Comparison of ENCODE assay signal across 11 cellular contexts in genomic region chr10:26739087-26739631, GRCh38. TPM values are rescaled to one million over a fixed set of nuclear protein-coding genes. Genes with fewer than 3 reads are reported as not detected.
DNase-seq lines count a peak whose midpoint lies in the region; ATAC-seq, FAIRE-seq and TF ChIP-seq lines count a peak whose summit lies in the region.
"Had no signal": no experiment of that assay in that cellular context is flagged by ENCODE, and none has a peak within 500 bp of the region (broad histone marks: within the 10 kb centered on the region; RNA-seq: fewer than 3 reads in every experiment).

No MANE protein-coding gene starts in this region.

- peak overlapping the region; percentile 88 for H3K27ac Mint-ChIP-seq in CD4-positive, alpha-beta T cell
- H3K27ac Mint-ChIP-seq in activated CD8-positive, alpha-beta T cell treated with anti-CD3 and anti-CD28 coated beads, Interleukin-2, amount 10 ng/mL, durations not matched to agents 7 days and 5 days = peak overlapping the region; percentile 35

- H3K4me1 ChIP-seq in small intestine (ENCODE audit: control insufficient read depth in 2 of 2, insufficient read depth in 1 of 2, low read depth in 1 of 2, low read length in 1 of 2) = no peaks in the 10 kb centered on the region

- H3K4me3 Mint-ChIP-seq in CD4-positive, alpha-beta T cell = no peak overlapping the region
- no peak overlapping the region for H3K4me3 Mint-ChIP-seq in activated CD8-positive, alpha-beta T cell treated with anti-CD3 and anti-CD28 coated beads, Interleukin-2, amount 10 ng/mL, durations not matched to agents 7 days and 5 days

- CTCF ChIA-PET in CD4-positive, alpha-beta T cell (lab: Charles Lee) = no interaction called here
- CTCF ChIA-PET in activated CD8-positive, alpha-beta T cell treated with anti-CD3 and anti-CD28 coated beads, Interleukin-2, amount 10 ng/mL, durations not matched to agents 7 days and 5 days (lab: Charles Lee) = interaction anchor here (1.2 to 4.5 kb wide), 3 partner anchors 13 to 15 kb away, joined by 3 to 26 read pairs (median 4); no protein-coding TSS in a partner anchor

- TF ChIP-seq CTCF in CD4-positive, alpha-beta T cell (IDR thresholded peaks at IDR 0.05) = no peak

- DNase-seq in CD4-positive, alpha-beta T cell = no peak
- DNase-seq in activated CD8-positive, alpha-beta T cell treated with anti-CD3 and anti-CD28 coated beads, Interleukin-2, amount 10 ng/mL, durations not matched to agents 7 days and 5 days = no peak
- DNase-seq in MG63 = no peak
- no peak for DNase-seq in GM03348 (ENCODE audit: low spot score)
- DNase-seq in NCI-H446 treated with DMSO at 0.1 percent for 48 hours (lab: John Stamatoyannopoulos, UW) = no peak
- DNase-seq in small intestine = no peak
- DNase-seq: glutamatergic neuron, Peyer's patch had no signal

- H3K36me3 ChIP-seq in MG63 (peaks cover 81% of the 10 kb centered on the region), small intestine (ENCODE audit: control insufficient read depth in 2 of 2, insufficient read depth in 2 of 2, low read length in 2 of 2) (peaks cover 8 to 27% of the 10 kb centered on the region in 2 donors)

- peaks cover 79% of the 10 kb centered on the region for H3K36me3 Mint-ChIP-seq in CD4-positive, alpha-beta T cell (ENCODE audit: low read depth)
- H3K36me3 Mint-ChIP-seq in activated CD8-positive, alpha-beta T cell treated with anti-CD3 and anti-CD28 coated beads, Interleukin-2, amount 10 ng/mL, durations not matched to agents 7 days and 5 days (ENCODE audit: low read depth) = peaks cover 70% of the 10 kb centered on the region

- H3K9me3 ChIP-seq in CD4-positive, alpha-beta T cell (ENCODE audit: control insufficient read depth, low read length) = no peaks in the 10 kb centered on the region
- H3K9me3 ChIP-seq in MG63 = no peaks in the 10 kb centered on the region
- no peaks in the 10 kb centered on the region for H3K9me3 ChIP-seq in small intestine (ENCODE audit: control insufficient read depth, low read depth)
- H3K9me3 ChIP-seq: neutrophil, Peyer's patch had no signal

- H3K4me3 ChIP-seq in MG63 (no peak overlapping the region), small intestine (ENCODE audit: low read depth in 1 of 2, low read length in 2 of 2) (no peak overlapping the region)
- H3K4me3 ChIP-seq: Peyer's patch had no signal

- POLR2A ChIA-PET in CD4-positive, alpha-beta T cell (lab: Charles Lee) = no interaction called here
- POLR2A ChIA-PET in activated CD8-positive, alpha-beta T cell treated with anti-CD3 and anti-CD28 coated beads, Interleukin-2, amount 10 ng/mL, durations not matched to agents 7 days and 5 days (lab: Charles Lee) = no interaction called here

- no peak for FAIRE-seq in small intestine (lab: Jason Lieb, UNC)

- no peak overlapping the region for H3K27ac ChIP-seq in CD4-positive, alpha-beta T cell (ENCODE audit: low read depth, low read length)
- H3K27ac ChIP-seq in small intestine (ENCODE audit: low read depth in 1 of 2, low read length in 1 of 2) = no peak overlapping the region
- H3K27ac ChIP-seq: neutrophil had no signal

- WGBS in small intestine, 3 donors = 69 to 73% (median 71%) methylated on average over 6 of the region's 6 CpGs

- no peaks in the 10 kb centered on the region for H3K27me3 ChIP-seq in CD4-positive, alpha-beta T cell (ENCODE audit: control insufficient read depth, insufficient read depth, low read length)
- H3K27me3 ChIP-seq in MG63 (no peaks in the 10 kb centered on the region), small intestine (ENCODE audit: control insufficient read depth in 2 of 2, insufficient read depth in 2 of 2, low read length in 2 of 2) (no peaks in the 10 kb centered on the region)
- H3K27me3 ChIP-seq: neutrophil, Peyer's patch had no signal

- H3K9me3 Mint-ChIP-seq in CD4-positive, alpha-beta T cell = no peaks in the 10 kb centered on the region
- H3K9me3 Mint-ChIP-seq in activated CD8-positive, alpha-beta T cell treated with anti-CD3 and anti-CD28 coated beads, Interleukin-2, amount 10 ng/mL, durations not matched to agents 7 days and 5 days (ENCODE audit: insufficient read depth) = no peaks in the 10 kb centered on the region

- no peaks in the 10 kb centered on the region for H3K27me3 Mint-ChIP-seq in CD4-positive, alpha-beta T cell
- H3K27me3 Mint-ChIP-seq in activated CD8-positive, alpha-beta T cell treated with anti-CD3 and anti-CD28 coated beads, Interleukin-2, amount 10 ng/mL, durations not matched to agents 7 days and 5 days (ENCODE audit: low read depth) = no peaks in the 10 kb centered on the region

- intact Hi-C loops in CD4-positive, alpha-beta T cell (cut with DNase I, micrococcal nuclease) = no loop called here

- ATAC-seq in CD4-positive, alpha-beta T cell (ENCODE audit: poor library complexity) = peak; percentile 32
- peak; percentile 44 for ATAC-seq in GM19324 (IDR thresholded peaks at IDR 0.05; ENCODE audit: low FRiP score, unreplicated experiment)
- peak; percentile 36 for ATAC-seq in HG03097 (IDR thresholded peaks at IDR 0.05; ENCODE audit: low FRiP score, unreplicated experiment)
- ATAC-seq in activated CD8-positive, alpha-beta T cell treated with anti-CD3 and anti-CD28 coated beads, Interleukin-2, amount 10 ng/mL, durations not matched to agents 7 days and 5 days = no peak

- H3K4me1 Mint-ChIP-seq in CD4-positive, alpha-beta T cell (ENCODE audit: low read depth) = peaks cover 39% of the 10 kb centered on the region
- H3K4me1 Mint-ChIP-seq in activated CD8-positive, alpha-beta T cell treated with anti-CD3 and anti-CD28 coated beads, Interleukin-2, amount 10 ng/mL, durations not matched to agents 7 days and 5 days (ENCODE audit: low read depth) = peaks cover 33% of the 10 kb centered on the region

RNA-seq across cellular contexts. Expression of gene PDSS1, which starts 41.7 kb away (rescaled TPM):
- 1 to 10 TPM; 3.8 to 4.5 TPM for total RNA-seq in CD4-positive, alpha-beta T cell
- 10 to 100 TPM; 17.8 to 19.4 TPM for total RNA-seq in activated CD8-positive, alpha-beta T cell treated with anti-CD3 and anti-CD28 coated beads, Interleukin-2, amount 10 ng/mL, durations not matched to agents 7 days and 5 days
- total RNA-seq in MG63 (2014; rRNA removed; shearing (Covaris generic); ENCODE audit: low replicate concordance) = 15.0 and 18.1 TPM in 2 replicates
- polyA plus RNA-seq in small intestine = 10 to 100 TPM; 42.0 to 62.8 (median 48.6) TPM
